ENCODE assay signal across 19 cellular contexts in genomic region chr11:90243534-90243933, GRCh38. TPM values are rescaled to one million over a fixed set of nuclear protein-coding genes. Genes with fewer than 3 reads are reported as not detected.
DNase-seq lines count a peak whose midpoint lies in the region; ATAC-seq and TF ChIP-seq lines count a peak whose summit lies in the region.
"Had no signal": no experiment of that assay in that cellular context is flagged by ENCODE, and none has a peak within 500 bp of the region (broad histone marks: within the 10 kb centered on the region; RNA-seq: fewer than 3 reads in every experiment).

No MANE protein-coding gene starts in this region.

- peak overlapping the region; percentile 42; the same call in 1 of the 2 replicates for H3K27ac ChIP-seq in GM23338 (ENCODE audit: low read depth)
- H3K27ac ChIP-seq: breast epithelium, gastrocnemius medialis, lower lobe of right lung, skin epidermis, VCaP had no signal

- no peak for TF ChIP-seq CTCF in GM23338 (conservative IDR thresholded peaks at IDR 0.05; ENCODE audit: low read depth in 2 of 2)
- TF ChIP-seq CTCF in epithelial cell of esophagus (IDR thresholded peaks at IDR 0.05; ENCODE audit: insufficient read depth, low read depth, low read length, missing control alignments): no peak
- no peak for TF ChIP-seq CTCF in omental fat pad (IDR thresholded peaks at IDR 0.05)

- no peaks in the 10 kb centered on the region for H3K79me2 ChIP-seq in GM23338 (replicated peaks; ENCODE audit: insufficient read depth)

- H3K36me3 ChIP-seq in GM23338 (ENCODE audit: insufficient read depth): no peaks in the 10 kb centered on the region
- H3K36me3 ChIP-seq: breast epithelium, gastrocnemius medialis, lower lobe of right lung had no signal

- H3K4me3 ChIP-seq in GM23338: 0 out of 2 replicates have a peak overlapping the region, but pooled peaks have one; percentile 0
- no peak overlapping the region for H3K4me3 ChIP-seq in epithelial cell of esophagus (ENCODE audit: low read length)
- H3K4me3 ChIP-seq: breast epithelium, gastrocnemius medialis, lower lobe of right lung, skin epidermis had no signal

- H3K4me2 ChIP-seq in GM23338: peak overlapping the region; percentile 50

- no peaks in the 10 kb centered on the region for H3K9me2 ChIP-seq in GM23338 (ENCODE audit: insufficient read depth)

- 0 out of 2 replicates have a peak overlapping the region, but pooled peaks have one; percentile 8 for H3K27ac Mint-ChIP-seq in GM23338
- H3K27ac Mint-ChIP-seq: CD8-positive, alpha-beta memory T cell; dendritic cell treated with granulocyte-macrophage colony-stimulating factor and Interleukin-4, amounts not matched to agents 40 ng/mL and 50 ng/mL, for 4 days; immature natural killer cell; T-helper 1 cell treated with Interleukin-12 subunit alpha and Interleukin-12 subunit beta and Interleukin-4 antibody, amounts not matched to agents 30 μg/mL and 1 μg/mL, for 36 hours had no signal

- no peaks in the 10 kb centered on the region for H3F3A ChIP-seq in GM23338 (replicated peaks; ENCODE audit: low read depth)

- no peaks in the 10 kb centered on the region for H4K20me1 ChIP-seq in GM23338 (replicated peaks; ENCODE audit: insufficient read depth)

- H3K4me1 ChIP-seq in GM23338 (ENCODE audit: insufficient read depth): peaks cover 14% of the 10 kb centered on the region
- H3K4me1 ChIP-seq: breast epithelium, gastrocnemius medialis, lower lobe of right lung had no signal

- H3K9me3 Mint-ChIP-seq in GM23338: peaks cover 6% of the 10 kb centered on the region
- H3K9me3 Mint-ChIP-seq: CD8-positive, alpha-beta memory T cell; dendritic cell treated with granulocyte-macrophage colony-stimulating factor and Interleukin-4, amounts not matched to agents 40 ng/mL and 50 ng/mL, for 4 days; immature natural killer cell; T-helper 1 cell treated with Interleukin-12 subunit alpha and Interleukin-12 subunit beta and Interleukin-4 antibody, amounts not matched to agents 30 μg/mL and 1 μg/mL, for 36 hours had no signal

- peaks cover 3% of the 10 kb centered on the region; the same call in 2 of the 3 replicates for H3K36me3 Mint-ChIP-seq in GM23338 (ENCODE audit: low read depth)
- H3K36me3 Mint-ChIP-seq: CD8-positive, alpha-beta memory T cell; immature natural killer cell had no signal

- H2AFZ ChIP-seq in GM23338: no peak overlapping the region

- peak; percentile 90 for ATAC-seq in GM23338
- no peak for ATAC-seq in omental fat pad (ENCODE audit: low FRiP score)
- no peak for ATAC-seq in GM18517 (IDR thresholded peaks at IDR 0.05; ENCODE audit: unreplicated experiment)
- ATAC-seq in HG03139 (IDR thresholded peaks at IDR 0.05; ENCODE audit: unreplicated experiment): no peak
- ATAC-seq: gastrocnemius medialis, lower lobe of right lung had no signal

- no peaks in the 10 kb centered on the region for H3K27me3 ChIP-seq in GM23338 (ENCODE audit: insufficient read depth)
- H3K27me3 ChIP-seq: breast epithelium, gastrocnemius medialis had no signal

- H3K27me3 Mint-ChIP-seq in GM23338 (ENCODE audit: insufficient read depth, low read depth, poor library complexity): peaks cover 5% of the 10 kb centered on the region

- no peak overlapping the region for H3K4me3 Mint-ChIP-seq in GM23338
- H3K4me3 Mint-ChIP-seq: CD8-positive, alpha-beta memory T cell; dendritic cell treated with granulocyte-macrophage colony-stimulating factor and Interleukin-4, amounts not matched to agents 40 ng/mL and 50 ng/mL, for 4 days; immature natural killer cell; T-helper 1 cell treated with Interleukin-12 subunit alpha and Interleukin-12 subunit beta and Interleukin-4 antibody, amounts not matched to agents 30 μg/mL and 1 μg/mL, for 36 hours had no signal

- DNase-seq in GM23338 (ENCODE audit: low spot score) (peak; percentile 37), NCI-H1417 treated with DMSO at 0.1 percent for 48 hours (lab: John Stamatoyannopoulos, UW) (peak; percentile 12), NCI-H510A treated with DMSO at 0.1 percent for 48 hours (lab: John Stamatoyannopoulos, UW) (peak; percentile 64), epithelial cell of esophagus (ENCODE audit: low read depth) (peak; percentile 40), omental fat pad (ENCODE audit: low spot score) (no peak), mucosa of gallbladder (ENCODE audit: low spot score) (no peak)
- DNase-seq: CD8-positive, alpha-beta memory T cell; gastrocnemius medialis; immature natural killer cell; KBM-7; lower lobe of right lung; posterior cingulate gyrus had no signal

- H3K4me1 Mint-ChIP-seq in GM23338: peaks cover 24% of the 10 kb centered on the region
- H3K4me1 Mint-ChIP-seq: immature natural killer cell had no signal

TF ChIP-seq in GM23338, 12 proteins besides CTCF, POLR2A, EP300 and RAD21:
- TF ChIP-seq NANOG (IDR thresholded peaks at IDR 0.05; ENCODE audit: borderline replicate concordance) (peak; percentile 12; the same call in 1 of the 2 replicates), ZNF462 (CRISPR knock-in tag; IDR thresholded peaks at IDR 0.05) (no peak)
TF ChIP-seq in GM23338: peak in this region for 1.

RNA-seq across cellular contexts. Expression of gene CHORDC1, which starts 20.7 kb away (rescaled TPM):
- total RNA-seq in GM23338 (2014; rRNA removed; shearing (Covaris generic)): 109 and 133 TPM in 2 replicates
- 187 and 192 TPM in 2 replicates for polyA plus RNA-seq in GM23338 (2016; fragmentation: Nextera tagmentation; extraction: Ambion mirVana)
- total RNA-seq in omental fat pad: 100 to 1,000 TPM in 1 of 4 donors, 10 to 100 TPM in 3; 56.2 to 147 (median 79.4) TPM
- 33.3 TPM for total RNA-seq in mucosa of gallbladder

Comparison
In these comparisons a context has a peak if more than half of its experiments do, and no peak if none do; other contexts are left out.
1. DNase-seq: peak in GM23338 (single experiment), NCI-H1417 treated with DMSO at 0.1 percent for 48 hours (single experiment), NCI-H510A treated with DMSO at 0.1 percent for 48 hours (single experiment) and epithelial cell of esophagus (single experiment); none in omental fat pad (single experiment) and mucosa of gallbladder (single experiment).